ENCODE assay signal across 8 cellular contexts in genomic region chr7:47266131-47266706, GRCh38.
A peak's percentile ranks its signal among the peaks of the same experiment; 100 is the strongest.
DNase-seq lines count a peak whose midpoint lies in the region; ATAC-seq, FAIRE-seq and TF ChIP-seq lines count a peak whose summit lies in the region.

No MANE protein-coding gene starts in this region.

- H3K9me3 ChIP-seq in mucosa of descending colon (no peaks in the 10 kb centered on the region), upper lobe of left lung (no peaks in the 10 kb centered on the region)

- TF ChIP-seq CTCF in epithelial cell of proximal tubule (conservative IDR thresholded peaks at IDR 0.05; ENCODE audit: low read depth, low read length): peak; percentile 98
- TF ChIP-seq CTCF in mucosa of descending colon (IDR thresholded peaks at IDR 0.05): peak; percentile 74
- TF ChIP-seq CTCF in upper lobe of left lung (IDR thresholded peaks at IDR 0.05): peak; percentile 79 to 89 (median 86)

- FAIRE-seq in TTC549 (lab: Jason Lieb, UNC): peak; percentile 85

- no peaks in the 10 kb centered on the region for H3K36me3 ChIP-seq in mucosa of descending colon (ENCODE audit: low read depth)
- H3K36me3 ChIP-seq in upper lobe of left lung: no peaks in the 10 kb centered on the region

- no peaks in the 10 kb centered on the region for H3K27me3 ChIP-seq in upper lobe of left lung

- peak overlapping the region; percentile 5 for H3K4me3 ChIP-seq in epithelial cell of proximal tubule (ENCODE audit: low read depth, low read length)
- H3K4me3 ChIP-seq in mucosa of descending colon: no peak overlapping the region
- H3K4me3 ChIP-seq in upper lobe of left lung: no peak overlapping the region

- no peak for TF ChIP-seq POLR2A in upper lobe of left lung (IDR thresholded peaks at IDR 0.05)

- peak; percentile 14 to 33 for DNase-seq in stimulated activated CD4-positive, alpha-beta T cell treated with anti-CD3 and anti-CD28 coated beads, Interleukin-15, amount 100 ng/mL, for 48 hours (ENCODE audit: low read depth in 2 of 2)
- no peak for DNase-seq in stimulated activated CD4-positive, alpha-beta T cell treated with anti-CD3 and anti-CD28 coated beads, Interleukin-4, amount 100 ng/mL, for 1 hour
- peak; percentile 81 for DNase-seq in MV-4-11 (lab: John Stamatoyannopoulos, UW)
- DNase-seq in epithelial cell of proximal tubule (ENCODE audit: low read depth): peak; percentile 43
- DNase-seq in mucosa of descending colon: peak in 2 of 3 donors; percentile 76 to 77
- peak in 1 of 2 donors; percentile 55 for DNase-seq in upper lobe of left lung

- intact Hi-C loops in mucosa of descending colon (cut with DNase I, micrococcal nuclease): loop anchor here (5.0 to 10.0 kb wide), 3 partner anchors 171 to 551 kb away; no protein-coding TSS in a partner anchor

- H3K4me1 ChIP-seq in mucosa of descending colon (ENCODE audit: low read depth) (peaks cover 12% of the 10 kb centered on the region), upper lobe of left lung (peaks cover 3 to 12% (median 9%) of the 10 kb centered on the region in 4 donors)

- 19 to 31% methylated on average over 7 of the region's 7 CpGs for WGBS in upper lobe of left lung, 2 donors

- ATAC-seq in HG02571 (IDR thresholded peaks at IDR 0.05; ENCODE audit: unreplicated experiment) (peak; percentile 79), mucosa of descending colon (peak; percentile 91), upper lobe of left lung (ENCODE audit: low FRiP score in 2 of 2) (peak; percentile 74 to 89)

- no peak for TF ChIP-seq EP300 in upper lobe of left lung (IDR thresholded peaks at IDR 0.05)

- H3K27ac ChIP-seq in upper lobe of left lung: peak overlapping the region in 1 of 4 donors; percentile 38
